Comparison of ENCODE assay signal across 11 cellular contexts in genomic region chr11:2302844-2303626, GRCh38. TPM values are rescaled to one million over a fixed set of nuclear protein-coding genes. Genes with fewer than 3 reads are reported as not detected.
DNase-seq lines count a peak whose midpoint lies in the region; ATAC-seq lines count a peak whose summit lies in the region.
"Had no signal": no experiment of that assay in that cellular context is flagged by ENCODE, and none has a peak within 500 bp of the region (broad histone marks: within the 10 kb centered on the region; RNA-seq: fewer than 3 reads in every experiment).

No MANE protein-coding gene starts in this region.

- H3K27ac ChIP-seq in thymus (ENCODE audit: low read depth), result no peak overlapping the region

- intact Hi-C loops in activated CD4-positive, alpha-beta T cell treated with anti-CD3 and anti-CD28 coated beads, Interleukin-2, amount 10 ng/mL, durations not matched to agents 24 days and 14 days (cut with micrococcal nuclease), result loop anchor here (5.0 to 10.0 kb wide), 2 partner anchors 74 to 232 kb away; partner anchors contain the start of gene CD81

- DNase-seq in activated CD4-positive, alpha-beta T cell treated with anti-CD3 and anti-CD28 coated beads, Interleukin-2, amount 10 ng/mL, durations not matched to agents 24 days and 14 days, result peak; percentile 60
- no peak for DNase-seq in activated CD4-positive, alpha-beta T cell treated with anti-CD3 and anti-CD28 coated beads, Interleukin-2, amount 50 U/mL, for 1 hour
- DNase-seq in activated naive CD8-positive, alpha-beta T cell treated with anti-CD3 and anti-CD28 coated beads, Interleukin-2, amount 50 U/mL, for 24 hours, result peak; percentile 18
- no peak for DNase-seq in memory B cell (ENCODE audit: low spot score in 2 of 2)
- DNase-seq in GM03348 (ENCODE audit: low spot score), result no peak
- DNase-seq: NCI-H1092 treated with DMSO at 0.1 percent for 48 hours, RPMI8226 had no signal

- peaks cover 16% of the 10 kb centered on the region for H3K4me1 ChIP-seq in thymus (ENCODE audit: control insufficient read depth, insufficient read depth, low read length)

- H3K9me3 Mint-ChIP-seq in activated CD4-positive, alpha-beta T cell treated with anti-CD3 and anti-CD28 coated beads, Interleukin-2, amount 10 ng/mL, durations not matched to agents 24 days and 14 days, result no peaks in the 10 kb centered on the region
- H3K9me3 Mint-ChIP-seq in activated naive CD8-positive, alpha-beta T cell treated with anti-CD3 and anti-CD28 coated beads, Interleukin-2, amount 50 U/mL, for 24 hours, result no peaks in the 10 kb centered on the region
- H3K9me3 Mint-ChIP-seq in memory B cell, result no peaks in the 10 kb centered on the region

- H3K27ac Mint-ChIP-seq in activated CD4-positive, alpha-beta T cell treated with anti-CD3 and anti-CD28 coated beads, Interleukin-2, amount 10 ng/mL, durations not matched to agents 24 days and 14 days, result peak overlapping the region; percentile 73
- peak overlapping the region; percentile 92 for H3K27ac Mint-ChIP-seq in activated naive CD8-positive, alpha-beta T cell treated with anti-CD3 and anti-CD28 coated beads, Interleukin-2, amount 50 U/mL, for 24 hours
- no peak overlapping the region for H3K27ac Mint-ChIP-seq in memory B cell

- peak overlapping the region; percentile 37 for H3K4me3 ChIP-seq in thymus (ENCODE audit: low read length)

- ATAC-seq in activated naive CD8-positive, alpha-beta T cell treated with anti-CD3 and anti-CD28 coated beads, Interleukin-2, amount 50 U/mL, for 24 hours, result peak; percentile 25
- ATAC-seq in memory B cell (ENCODE audit: low read depth) (no peak), GM21423 (IDR thresholded peaks at IDR 0.05; ENCODE audit: unreplicated experiment) (no peak), HG02973 (IDR thresholded peaks at IDR 0.05; ENCODE audit: unreplicated experiment) (no peak)

- no peaks in the 10 kb centered on the region for H3K9me3 ChIP-seq in thymus (ENCODE audit: control insufficient read depth)

- H3K4me1 Mint-ChIP-seq in activated CD4-positive, alpha-beta T cell treated with anti-CD3 and anti-CD28 coated beads, Interleukin-2, amount 10 ng/mL, durations not matched to agents 24 days and 14 days, result peaks cover 36% of the 10 kb centered on the region
- peaks cover 55% of the 10 kb centered on the region for H3K4me1 Mint-ChIP-seq in activated naive CD8-positive, alpha-beta T cell treated with anti-CD3 and anti-CD28 coated beads, Interleukin-2, amount 50 U/mL, for 24 hours
- H3K4me1 Mint-ChIP-seq in memory B cell, result peaks cover 28% of the 10 kb centered on the region

- H3K36me3 ChIP-seq in thymus (ENCODE audit: control insufficient read depth, insufficient read depth), result no peaks in the 10 kb centered on the region

- H3K36me3 Mint-ChIP-seq in activated CD4-positive, alpha-beta T cell treated with anti-CD3 and anti-CD28 coated beads, Interleukin-2, amount 10 ng/mL, durations not matched to agents 24 days and 14 days (ENCODE audit: low read depth), result no peaks in the 10 kb centered on the region
- H3K36me3 Mint-ChIP-seq in activated naive CD8-positive, alpha-beta T cell treated with anti-CD3 and anti-CD28 coated beads, Interleukin-2, amount 50 U/mL, for 24 hours (ENCODE audit: low read depth), result no peaks in the 10 kb centered on the region
- H3K36me3 Mint-ChIP-seq in memory B cell, result peaks cover 2% of the 10 kb centered on the region

- H3K4me3 Mint-ChIP-seq in activated CD4-positive, alpha-beta T cell treated with anti-CD3 and anti-CD28 coated beads, Interleukin-2, amount 10 ng/mL, durations not matched to agents 24 days and 14 days, result peak overlapping the region; percentile 95
- peak overlapping the region; percentile 84 for H3K4me3 Mint-ChIP-seq in activated naive CD8-positive, alpha-beta T cell treated with anti-CD3 and anti-CD28 coated beads, Interleukin-2, amount 50 U/mL, for 24 hours
- H3K4me3 Mint-ChIP-seq in memory B cell, result peak overlapping the region; percentile 92

- H3K27me3 ChIP-seq in thymus (ENCODE audit: control insufficient read depth, insufficient read depth), result no peaks in the 10 kb centered on the region

- H3K27me3 Mint-ChIP-seq in activated CD4-positive, alpha-beta T cell treated with anti-CD3 and anti-CD28 coated beads, Interleukin-2, amount 10 ng/mL, durations not matched to agents 24 days and 14 days, result no peaks in the 10 kb centered on the region
- no peaks in the 10 kb centered on the region for H3K27me3 Mint-ChIP-seq in activated naive CD8-positive, alpha-beta T cell treated with anti-CD3 and anti-CD28 coated beads, Interleukin-2, amount 50 U/mL, for 24 hours
- H3K27me3 Mint-ChIP-seq in memory B cell, result peaks cover 2% of the 10 kb centered on the region

- 44% methylated on average over 19 of the region's 19 CpGs for WGBS in thymus

RNA-seq across cellular contexts. Expression of gene TSPAN32, which starts 1.2 kb away (rescaled TPM):
- total RNA-seq in activated CD4-positive, alpha-beta T cell treated with anti-CD3 and anti-CD28 coated beads, Interleukin-2, amount 10 ng/mL, durations not matched to agents 24 days and 14 days, result 2.4 and 2.6 TPM in 2 replicates
- 15.7 TPM for polyA plus RNA-seq in thymus
- total RNA-seq: A673 had no signal

RNA-seq across cellular contexts. Expression of gene C11orf21, which starts 1.3 kb away (rescaled TPM):
- 2.4 and 2.6 TPM in 2 replicates for total RNA-seq in activated CD4-positive, alpha-beta T cell treated with anti-CD3 and anti-CD28 coated beads, Interleukin-2, amount 10 ng/mL, durations not matched to agents 24 days and 14 days
- polyA plus RNA-seq in thymus, result 18.9 TPM
- total RNA-seq: A673 had no signal

RNA-seq across cellular contexts. Expression of gene ASCL2, which starts 32.6 kb away (rescaled TPM):
- 0.62 and 0.96 TPM in 2 replicates for total RNA-seq in activated CD4-positive, alpha-beta T cell treated with anti-CD3 and anti-CD28 coated beads, Interleukin-2, amount 10 ng/mL, durations not matched to agents 24 days and 14 days
- 1.6 TPM for polyA plus RNA-seq in thymus
- total RNA-seq: A673 had no signal

Comparison
In these comparisons a context has a peak if more than half of its experiments do, and no peak if none do; other contexts are left out.
1. DNase-seq: peak in activated CD4-positive, alpha-beta T cell treated with anti-CD3 and anti-CD28 coated beads, Interleukin-2, amount 10 ng/mL, durations not matched to agents 24 days and 14 days (single experiment) and activated naive CD8-positive, alpha-beta T cell treated with anti-CD3 and anti-CD28 coated beads, Interleukin-2, amount 50 U/mL, for 24 hours (single experiment); none in activated CD4-positive, alpha-beta T cell treated with anti-CD3 and anti-CD28 coated beads, Interleukin-2, amount 50 U/mL, for 1 hour (single experiment), memory B cell (0 of 2) and GM03348 (single experiment).
2. Peak in every context shown above with its lines, with median percentiles within 50 percentile points of each other: H3K4me3 Mint-ChIP-seq.